In the genomic region with DNA sequence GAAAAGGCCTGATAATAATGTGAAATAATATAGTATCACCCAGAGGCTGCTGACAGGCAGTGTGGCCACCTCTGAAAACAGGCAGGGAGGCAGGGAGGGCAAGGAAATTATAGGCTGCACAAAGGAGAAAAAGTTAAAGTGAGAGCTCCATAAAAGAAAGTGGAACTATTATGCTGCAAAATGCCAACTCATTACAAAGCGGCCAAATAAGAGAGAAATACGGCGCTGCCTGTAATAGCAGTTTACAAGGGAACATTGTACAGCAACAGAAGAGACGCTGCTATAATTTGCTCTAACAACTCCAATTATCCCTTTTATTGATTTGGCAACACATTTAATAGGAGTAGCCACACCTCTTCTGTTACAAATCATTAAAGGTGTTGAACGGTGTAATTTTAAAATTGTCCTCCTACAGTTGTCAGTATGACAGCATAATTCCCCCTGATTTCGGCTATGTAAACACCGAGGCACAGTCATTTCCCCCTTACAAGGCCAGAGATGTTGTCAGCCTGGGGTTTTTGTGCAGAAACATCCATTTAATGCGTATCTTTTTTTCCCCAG, we compare ENCODE assay signal across 9 cellular contexts.
A peak's percentile ranks its signal among the peaks of the same experiment; 100 is the strongest.
DNase-seq lines count a peak whose midpoint lies in the region; ATAC-seq, FAIRE-seq and TF ChIP-seq lines count a peak whose summit lies in the region.
"Had no signal": no experiment of that assay in that cellular context is flagged by ENCODE, and none has a peak within 500 bp of the region (broad histone marks: within the 10 kb centered on the region; RNA-seq: fewer than 3 reads in every experiment).

No MANE protein-coding gene starts in this region.

- H3K4me1 ChIP-seq in Peyer's patch (peaks cover 0 to 15% (median 2%) of the 10 kb centered on the region in 4 donors), hepatocyte (ENCODE audit: insufficient read depth) (peaks cover 4% of the 10 kb centered on the region), thymus (ENCODE audit: control insufficient read depth, insufficient read depth, low read length) (peaks cover 45% of the 10 kb centered on the region)

- H3K9me2 ChIP-seq in hepatocyte (replicated peaks; ENCODE audit: insufficient read depth), result no peaks in the 10 kb centered on the region

- H3K4me2 ChIP-seq in hepatocyte, result peak overlapping the region; percentile 87

- H3K9me3 ChIP-seq in Peyer's patch (no peaks in the 10 kb centered on the region), hepatocyte (ENCODE audit: low read depth) (no peaks in the 10 kb centered on the region), thymus (ENCODE audit: control insufficient read depth) (no peaks in the 10 kb centered on the region)

- peak overlapping the region; percentile 76 for H2AFZ ChIP-seq in hepatocyte

- DNase-seq in stimulated activated CD4-positive, alpha-beta T cell treated with anti-CD3 and anti-CD28 coated beads, Interleukin-1b, Interleukin-23, amount 100 ng/mL, for 48 hours, result peak; percentile 41
- DNase-seq in stimulated activated CD4-positive, alpha-beta T cell treated with anti-CD3 and anti-CD28 coated beads, Interleukin-2, amount 100 ng/mL, for 48 hours, result no peak
- DNase-seq in Peyer's patch, result no peak
- no peak for DNase-seq in hepatocyte (ENCODE audit: low spot score)
- DNase-seq in GM12891 (ENCODE audit: insufficient read length, low spot score), result no peak

- H3K27ac ChIP-seq in Peyer's patch (peak overlapping the region; percentile 60 to 78 (median 76)), hepatocyte (no peak overlapping the region), thymus (ENCODE audit: low read depth) (peak overlapping the region; percentile 96)

- no peaks in the 10 kb centered on the region for H3K36me3 ChIP-seq in Peyer's patch
- no peaks in the 10 kb centered on the region for H3K36me3 ChIP-seq in hepatocyte (replicated peaks; ENCODE audit: insufficient read depth, low read depth)
- no peaks in the 10 kb centered on the region for H3K36me3 ChIP-seq in thymus (ENCODE audit: control insufficient read depth, insufficient read depth)

- peak overlapping the region; percentile 49 to 60 (median 54) for H3K4me3 ChIP-seq in Peyer's patch
- H3K4me3 ChIP-seq in hepatocyte, result no peak overlapping the region
- peak overlapping the region; percentile 56 for H3K4me3 ChIP-seq in thymus (ENCODE audit: low read length)

- WGBS in hepatocyte (ENCODE audit: low lambda C conversion rate, missing lambda C conversion rate), result 56% methylated on average over 8 of the region's 8 CpGs
- WGBS in thymus, result 14% methylated on average over 8 of the region's 8 CpGs

- TF ChIP-seq CTCF in Peyer's patch (IDR thresholded peaks at IDR 0.05) (no peak), hepatocyte (IDR thresholded peaks at IDR 0.05; ENCODE audit: poor library complexity) (no peak)

- H3K27me3 ChIP-seq in Peyer's patch (no peaks in the 10 kb centered on the region), hepatocyte (peaks cover 4% of the 10 kb centered on the region), thymus (ENCODE audit: control insufficient read depth, insufficient read depth) (no peaks in the 10 kb centered on the region)

- no peak for FAIRE-seq in GM12891 (lab: Jason Lieb, UNC)
- FAIRE-seq: colon had no signal

- TF ChIP-seq POLR2A in Peyer's patch (IDR thresholded peaks at IDR 0.05) (no peak), GM12891 (IDR thresholded peaks at IDR 0.05; ENCODE audit: low read depth, low read length) (no peak)

- no peaks in the 10 kb centered on the region for H3K79me2 ChIP-seq in hepatocyte

- ATAC-seq in HG02610 (IDR thresholded peaks at IDR 0.05; ENCODE audit: unreplicated experiment), result no peak
- ATAC-seq in HG02870 (IDR thresholded peaks at IDR 0.05; ENCODE audit: unreplicated experiment), result no peak

- H4K20me1 ChIP-seq in hepatocyte (ENCODE audit: insufficient read depth, poor library complexity, severe bottlenecking), result no peaks in the 10 kb centered on the region

TF ChIP-seq in GM12891, 5 proteins besides CTCF, POLR2A, EP300 and RAD21:
- TF ChIP-seq POU2F2 (IDR thresholded peaks at IDR 0.05; ENCODE audit: low read depth, low read length), result no peak
- no peak for TF ChIP-seq PAX5 (IDR thresholded peaks at IDR 0.05; ENCODE audit: insufficient read depth, low read length, severe bottlenecking)
- TF ChIP-seq TAF1 (IDR thresholded peaks at IDR 0.05; ENCODE audit: low read depth, low read length), result no peak
- TF ChIP-seq POLR2AphosphoS5 (IDR thresholded peaks at IDR 0.05; ENCODE audit: low read depth, low read length), result no peak
- TF ChIP-seq SPI1 (IDR thresholded peaks at IDR 0.05; ENCODE audit: low read depth, low read length), result no peak
